ENCODE assay signal across 20 cellular contexts in genomic region chr5:55031492-55031891, GRCh38. TPM values are rescaled to one million over a fixed set of nuclear protein-coding genes. Genes with fewer than 3 reads are reported as not detected.
"Had no signal": no experiment of that assay in that cellular context is flagged by ENCODE, and none has a peak within 500 bp of the region (broad histone marks: within the 10 kb centered on the region; RNA-seq: fewer than 3 reads in every experiment).

No MANE protein-coding gene starts in this region.

- H3K27ac Mint-ChIP-seq: activated naive CD8-positive, alpha-beta T cell treated with anti-CD3 and anti-CD28 coated beads for 36 hours; mesothelial cell of epicardium had no signal

- H3K27me3 Mint-ChIP-seq: activated naive CD8-positive, alpha-beta T cell treated with anti-CD3 and anti-CD28 coated beads for 36 hours had no signal

- DNase-seq: activated CD4-positive, alpha-beta T cell treated with anti-CD3 and anti-CD28 coated beads for 1 hour; activated CD8-positive, alpha-beta memory T cell treated with anti-CD3 and anti-CD28 coated beads for 24 hours; activated CD8-positive, alpha-beta memory T cell treated with anti-CD3 and anti-CD28 coated beads, Interleukin-2, amount 50 U/mL, for 48 hours; activated gamma-delta T cell treated with Interleukin-2 at 50 U/mL for 16 hours; activated naive CD8-positive, alpha-beta T cell treated with anti-CD3 and anti-CD28 coated beads for 36 hours; amniotic stem cell; body of pancreas; erythroblast; hypothalamus; ovary; right lobe of liver; stimulated activated naive CD4-positive, alpha-beta T cell; WERI-Rb-1 had no signal

- ATAC-seq: body of pancreas, right lobe of liver had no signal

- H3K27ac ChIP-seq: body of pancreas, ovary, right lobe of liver, WERI-Rb-1 had no signal

- H3K4me3 Mint-ChIP-seq: activated naive CD8-positive, alpha-beta T cell treated with anti-CD3 and anti-CD28 coated beads for 36 hours; mesothelial cell of epicardium had no signal

- H3K36me3 Mint-ChIP-seq: mesothelial cell of epicardium had no signal

- H3K4me3 ChIP-seq: body of pancreas, lung, ovary, right lobe of liver had no signal

- H3K4me1 ChIP-seq: body of pancreas, right lobe of liver had no signal

- H3K9me3 Mint-ChIP-seq: mesothelial cell of epicardium had no signal

- H3K27me3 ChIP-seq: body of pancreas, ovary, right lobe of liver had no signal

- H3K9me3 ChIP-seq: body of pancreas, ovary, right lobe of liver had no signal

- H3K36me3 ChIP-seq: ovary, right lobe of liver, WERI-Rb-1 had no signal

RNA-seq across cellular contexts. Expression of gene GZMK, which starts 7.4 kb away (rescaled TPM):
- total RNA-seq: frontal cortex, mesothelial cell of epicardium, myocyte, pulmonary artery endothelial cell had no signal
- polyA plus RNA-seq: keratinocyte had no signal

RNA-seq across cellular contexts. Expression of gene ESM1, which starts 46.1 kb away (rescaled TPM):
- total RNA-seq: activated naive CD8-positive, alpha-beta T cell treated with anti-CD3 and anti-CD28 coated beads for 36 hours; frontal cortex; mesothelial cell of epicardium; myocyte; ureter had no signal
